ENCODE assay signal across 29 cellular contexts in the genomic region with DNA sequence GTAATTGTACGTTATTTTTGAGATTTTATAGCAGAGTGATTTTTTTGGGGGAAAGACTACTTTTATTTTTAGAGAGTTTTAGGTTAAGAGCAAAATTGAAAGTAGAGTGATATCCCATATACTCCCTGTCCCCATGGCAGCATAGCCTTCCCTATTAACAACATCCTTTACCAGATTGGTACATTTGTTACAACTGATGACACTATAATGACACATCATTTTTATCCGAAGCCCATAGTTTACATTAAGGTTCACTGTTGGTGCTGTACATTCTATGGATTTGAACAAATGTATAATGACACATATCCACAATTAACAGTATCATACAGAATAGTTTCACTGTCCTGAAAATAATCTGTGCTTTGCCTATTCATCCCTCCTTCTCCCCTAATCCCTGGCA.
"Had no signal": no experiment of that assay in that cellular context is flagged by ENCODE, and none has a peak within 500 bp of the region (broad histone marks: within the 10 kb centered on the region; RNA-seq: fewer than 3 reads in every experiment).

No MANE protein-coding gene starts in this region.

- H3K36me3 ChIP-seq: ascending aorta, MG63, WERI-Rb-1 had no signal

- H3K27ac Mint-ChIP-seq: activated CD4-positive, alpha-beta T cell treated with anti-CD3 and anti-CD28 coated beads, Interleukin-2, amount 10 ng/mL, durations not matched to agents 24 days and 14 days; activated CD8-positive, alpha-beta T cell treated with anti-CD3 and anti-CD28 coated beads, Interleukin-2, amount 10 ng/mL, durations not matched to agents 7 days and 5 days; activated naive CD4-positive, alpha-beta T cell treated with anti-CD3 and anti-CD28 coated beads, Interleukin-2, amount 50 U/mL, for 24 hours; activated naive CD8-positive, alpha-beta T cell treated with anti-CD3 and anti-CD28 coated beads, Interleukin-2, amount 10 ng/mL, durations not matched to agents 7 days and 5 days; activated T-cell treated with anti-CD3 and anti-CD28 coated beads, Interleukin-2, amount 50 U/mL, for 24 hours; activated T-helper 2 cell treated with anti-CD3 and anti-CD28 coated beads, Interferon-gamma antibody, Interleukin-2, Interleukin-4, amounts not matched to agents 10 μg/mL and 5 μg/mL and 100 μg/mL, durations not matched to agents 14 hours and 24 hours and 36 hours had no signal

- H3K27me3 ChIP-seq: ascending aorta, MG63 had no signal

- H3K36me3 Mint-ChIP-seq: activated naive CD4-positive, alpha-beta T cell treated with anti-CD3 and anti-CD28 coated beads, Interleukin-2, amount 50 U/mL, for 24 hours; activated naive CD8-positive, alpha-beta T cell treated with anti-CD3 and anti-CD28 coated beads, Interleukin-2, amount 10 ng/mL, durations not matched to agents 7 days and 5 days had no signal

- H3K27ac ChIP-seq: ascending aorta, PC-9, RWPE1, WERI-Rb-1 had no signal

- H3K4me3 Mint-ChIP-seq: activated CD4-positive, alpha-beta T cell treated with anti-CD3 and anti-CD28 coated beads, Interleukin-2, amount 10 ng/mL, durations not matched to agents 24 days and 14 days; activated CD8-positive, alpha-beta T cell treated with anti-CD3 and anti-CD28 coated beads, Interleukin-2, amount 10 ng/mL, durations not matched to agents 7 days and 5 days; activated naive CD4-positive, alpha-beta T cell treated with anti-CD3 and anti-CD28 coated beads, Interleukin-2, amount 50 U/mL, for 24 hours; activated naive CD8-positive, alpha-beta T cell treated with anti-CD3 and anti-CD28 coated beads, Interleukin-2, amount 10 ng/mL, durations not matched to agents 7 days and 5 days; activated T-cell treated with anti-CD3 and anti-CD28 coated beads, Interleukin-2, amount 50 U/mL, for 24 hours had no signal

- H3K9me3 Mint-ChIP-seq: activated CD4-positive, alpha-beta T cell treated with anti-CD3 and anti-CD28 coated beads, Interleukin-2, amount 10 ng/mL, durations not matched to agents 24 days and 14 days; activated naive CD4-positive, alpha-beta T cell treated with anti-CD3 and anti-CD28 coated beads, Interleukin-2, amount 50 U/mL, for 24 hours; activated naive CD8-positive, alpha-beta T cell treated with anti-CD3 and anti-CD28 coated beads, Interleukin-2, amount 10 ng/mL, durations not matched to agents 7 days and 5 days; activated T-cell treated with anti-CD3 and anti-CD28 coated beads, Interleukin-2, amount 50 U/mL, for 24 hours; activated T-helper 2 cell treated with anti-CD3 and anti-CD28 coated beads, Interferon-gamma antibody, Interleukin-2, Interleukin-4, amounts not matched to agents 10 μg/mL and 5 μg/mL and 100 μg/mL, durations not matched to agents 14 hours and 24 hours and 36 hours had no signal

- H3K4me2 ChIP-seq: PC-9 had no signal

- ATAC-seq: activated CD8-positive, alpha-beta T cell treated with anti-CD3 and anti-CD28 coated beads, Interleukin-2, amount 10 ng/mL, durations not matched to agents 7 days and 5 days; Right ventricle myocardium inferior had no signal

- H3K9me3 ChIP-seq: ascending aorta, MG63 had no signal

- H3K27me3 Mint-ChIP-seq: activated naive CD8-positive, alpha-beta T cell treated with anti-CD3 and anti-CD28 coated beads, Interleukin-2, amount 10 ng/mL, durations not matched to agents 7 days and 5 days had no signal

- H2AFZ ChIP-seq: PC-9 had no signal

- DNase-seq: activated CD4-positive, alpha-beta T cell treated with anti-CD3 and anti-CD28 coated beads, Interleukin-2, amount 10 ng/mL, durations not matched to agents 24 days and 14 days; activated CD4-positive, alpha-beta T cell treated with anti-CD3 and anti-CD28 coated beads, Interleukin-2, amount 50 U/mL, for 4 hours; activated CD4-positive, CD25-positive, alpha-beta regulatory T cell; activated CD8-positive, alpha-beta T cell treated with anti-CD3 and anti-CD28 coated beads, Interleukin-2, amount 10 ng/mL, durations not matched to agents 7 days and 5 days; activated gamma-delta T cell; activated naive CD4-positive, alpha-beta T cell treated with Interleukin-2 at 50 U/mL for 16 hours; activated naive CD8-positive, alpha-beta T cell treated with anti-CD3 and anti-CD28 coated beads, Interleukin-2, amount 10 ng/mL, durations not matched to agents 7 days and 5 days; activated T-cell treated with anti-CD3 and anti-CD28 coated beads, Interleukin-2, amount 50 U/mL, for 24 hours; amygdala; Kasumi-1; MG63; NCI-H1048; NCI-H1105 treated with DMSO at 0.1 percent for 48 hours; NCI-H1436; NCI-H1694; NCI-H1930; NCI-H2081 treated with DMSO at 0.1 percent for 48 hours; NCI-H226; NCI-H524 treated with DMSO at 0.1 percent for 48 hours; NK-92 treated with Interleukin-12 subunit alpha and Interleukin-12 subunit beta, amount 100 ng/mL, for 24 hours; PC-9; SIG-M5; T1000; WERI-Rb-1 had no signal

- H3K4me1 Mint-ChIP-seq: activated CD4-positive, alpha-beta T cell treated with anti-CD3 and anti-CD28 coated beads, Interleukin-2, amount 10 ng/mL, durations not matched to agents 24 days and 14 days; activated naive CD4-positive, alpha-beta T cell treated with anti-CD3 and anti-CD28 coated beads, Interleukin-2, amount 50 U/mL, for 24 hours; activated naive CD8-positive, alpha-beta T cell treated with anti-CD3 and anti-CD28 coated beads, Interleukin-2, amount 10 ng/mL, durations not matched to agents 7 days and 5 days had no signal

- H3K4me3 ChIP-seq: ascending aorta, MG63, PC-9 had no signal
